Comparison of ENCODE assay signal across 1 cellular context in genomic region chr10:26860542-26861325, GRCh38.
A peak's percentile ranks its signal among the peaks of the same experiment; 100 is the strongest.
TF ChIP-seq lines count a peak whose summit lies in the region.

Gene ABI1 (minus strand): TSS chr10:26860958. CDS start chr10:26860863, 95 bp downstream.

TF ChIP-seq in HepG2, 621 proteins besides CTCF, POLR2A, EP300 and RAD21 (continued from another document and continues in another):
- TF ChIP-seq ZNF609 (CRISPR knock-in tag; IDR thresholded peaks at IDR 0.05; ENCODE audit: borderline replicate concordance) (peak; percentile 20; the same call in 1 of the 2 replicates), ZSCAN25 (CRISPR knock-in tag; IDR thresholded peaks at IDR 0.05) (peak; percentile 42; the same call in 1 of the 2 replicates), ZNF142 (CRISPR knock-in tag; IDR thresholded peaks at IDR 0.05) (0 out of 2 replicates have a peak, but pooled peaks have one; percentile 66), NFKBIZ (CRISPR knock-in tag; IDR thresholded peaks at IDR 0.05) (peak; percentile 26; the same call in 1 of the 2 replicates), ZNF883 (CRISPR knock-in tag; IDR thresholded peaks at IDR 0.05; ENCODE audit: not compliant biosample characterization) (peak; percentile 22), SIN3B (IDR thresholded peaks at IDR 0.05; ENCODE audit: low read length) (no peak), ZNF563 (CRISPR knock-in tag; IDR thresholded peaks at IDR 0.05) (peak; percentile 66; the same call in 1 of the 2 replicates), FOXP4 (CRISPR knock-in tag; IDR thresholded peaks at IDR 0.05) (peak; percentile 49), ZNF879 (CRISPR knock-in tag; IDR thresholded peaks at IDR 0.05) (no peak), IKZF1 (IDR thresholded peaks at IDR 0.05) (no peak), SRY (CRISPR knock-in tag; IDR thresholded peaks at IDR 0.05) (0 out of 2 replicates have a peak, but pooled peaks have one; percentile 30), MAFK (conservative IDR thresholded peaks at IDR 0.05 in 1 of 2, IDR thresholded peaks at IDR 0.05 in 1 of 2; ENCODE audit: low read length in 2 of 2) (no peak), HDAC1 (CRISPR knock-in tag; IDR thresholded peaks at IDR 0.05) (no peak; the same call in 1 of the 2 replicates), DMAP1 (CRISPR knock-in tag; IDR thresholded peaks at IDR 0.05) (peak; percentile 50; the same call in 1 of the 2 replicates), ASH2L (IDR thresholded peaks at IDR 0.05; ENCODE audit: insufficient read length, low read depth, low read length) (peak; percentile 88), SIN3A (IDR thresholded peaks at IDR 0.05; ENCODE audit: borderline replicate concordance, low read depth, low read length) (peak; percentile 80; the same call in 1 of the 2 replicates), HMG20B (CRISPR knock-in tag; conservative IDR thresholded peaks at IDR 0.05) (no peak), MED1 (CRISPR knock-in tag; IDR thresholded peaks at IDR 0.05) (peak; percentile 56; the same call in 1 of the 2 replicates), ZNF18 (CRISPR knock-in tag; IDR thresholded peaks at IDR 0.05; ENCODE audit: insufficient replicate concordance) (no peak), NFE2 (CRISPR knock-in tag; IDR thresholded peaks at IDR 0.05) (no peak), RXRB (CRISPR knock-in tag; IDR thresholded peaks at IDR 0.05; ENCODE audit: borderline replicate concordance) (peak; percentile 46; the same call in 1 of the 2 replicates), MAFG (CRISPR knock-in tag; IDR thresholded peaks at IDR 0.05) (no peak), MED8 (CRISPR knock-in tag; IDR thresholded peaks at IDR 0.05; ENCODE audit: insufficient replicate concordance) (peak; percentile 24), POLR2AphosphoS5 (IDR thresholded peaks at IDR 0.05; ENCODE audit: low read depth, low read length) (peak; percentile 89), KAT7 (CRISPR knock-in tag; IDR thresholded peaks at IDR 0.05; ENCODE audit: borderline replicate concordance) (peak; percentile 71; the same call in 1 of the 2 replicates), HNRNPLL (IDR thresholded peaks at IDR 0.05; ENCODE audit: low read depth, low read length, poor library complexity, severe bottlenecking) (peak; percentile 93), ZNF274 (CRISPR knock-in tag; IDR thresholded peaks at IDR 0.05) (0 out of 2 replicates have a peak, but pooled peaks have one; percentile 48), NCOA2 (CRISPR knock-in tag; IDR thresholded peaks at IDR 0.05) (0 out of 2 replicates have a peak, but pooled peaks have one; percentile 18), ZNF749 (CRISPR knock-in tag; IDR thresholded peaks at IDR 0.05; ENCODE audit: borderline replicate concordance) (peak; percentile 26; the same call in 1 of the 2 replicates), ONECUT2 (CRISPR knock-in tag; IDR thresholded peaks at IDR 0.05) (no peak), MYC (CRISPR knock-in tag; IDR thresholded peaks at IDR 0.05; ENCODE audit: borderline replicate concordance) (peak; percentile 36; the same call in 1 of the 2 replicates), RXRA (CRISPR knock-in tag; IDR thresholded peaks at IDR 0.05) (peak; percentile 45; the same call in 1 of the 2 replicates), XBP1 (CRISPR knock-in tag; IDR thresholded peaks at IDR 0.05) (no peak), DZIP1 (CRISPR knock-in tag; IDR thresholded peaks at IDR 0.05) (0 out of 2 replicates have a peak, but pooled peaks have one; percentile 43), ZBTB43 (CRISPR knock-in tag; conservative IDR thresholded peaks at IDR 0.05) (0 out of 2 replicates have a peak, but pooled peaks have one; percentile 31), ZNF354B (CRISPR knock-in tag; IDR thresholded peaks at IDR 0.05) (no peak), PHB2 (IDR thresholded peaks at IDR 0.05; ENCODE audit: partially characterized antibody) (no peak), HIVEP1 (CRISPR knock-in tag; IDR thresholded peaks at IDR 0.05) (no peak; the same call in 1 of the 2 replicates), ZNF10 (CRISPR knock-in tag; IDR thresholded peaks at IDR 0.05; ENCODE audit: borderline replicate concordance, low read depth) (no peak), FOXC1 (CRISPR knock-in tag; IDR thresholded peaks at IDR 0.05; ENCODE audit: borderline replicate concordance) (peak; percentile 65; the same call in 1 of the 2 replicates), ETV6 (CRISPR knock-in tag; conservative IDR thresholded peaks at IDR 0.05) (no peak; the same call in 1 of the 2 replicates), NR2C2 (CRISPR knock-in tag; IDR thresholded peaks at IDR 0.05; ENCODE audit: borderline replicate concordance) (peak; percentile 82), ZNF761 (CRISPR knock-in tag; conservative IDR thresholded peaks at IDR 0.05) (peak; percentile 68; the same call in 1 of the 2 replicates), SAP130 (CRISPR knock-in tag; IDR thresholded peaks at IDR 0.05; ENCODE audit: low read depth) (peak; percentile 91), ZNF552 (CRISPR knock-in tag; IDR thresholded peaks at IDR 0.05; ENCODE audit: borderline replicate concordance) (no peak), TEAD3 (CRISPR knock-in tag; optimal IDR thresholded peaks at IDR 0.05; ENCODE audit: borderline replicate concordance) (peak; percentile 46), TMF1 (CRISPR knock-in tag; IDR thresholded peaks at IDR 0.05; ENCODE audit: low read depth) (no peak), ERF (CRISPR knock-in tag; IDR thresholded peaks at IDR 0.05) (peak; percentile 54; the same call in 1 of the 2 replicates), MZF1 (CRISPR knock-in tag; IDR thresholded peaks at IDR 0.05; ENCODE audit: borderline replicate concordance) (no peak), MATR3 (CRISPR knock-in tag; IDR thresholded peaks at IDR 0.05) (no peak)
